19 cellular contexts compared by ENCODE assay signal in genomic region chr7:152663926-152664325, GRCh38. TPM values are rescaled to one million over a fixed set of nuclear protein-coding genes. Genes with fewer than 3 reads are reported as not detected.
DNase-seq lines count a peak whose midpoint lies in the region; ATAC-seq, FAIRE-seq and TF ChIP-seq lines count a peak whose summit lies in the region.
"Had no signal": no experiment of that assay in that cellular context is flagged by ENCODE, and none has a peak within 500 bp of the region (broad histone marks: within the 10 kb centered on the region; RNA-seq: fewer than 3 reads in every experiment).

No MANE protein-coding gene starts in this region.

- DNase-seq in Panc1 (ENCODE audit: low read depth, low spot score) (no peak), glomerular endothelial cell (ENCODE audit: extremely low read depth, low read depth, low spot score) (peak; percentile 29), lower lobe of right lung (no peak), small intestine (peak; percentile 14), mesenchymal stem cell (no peak), DMS53 treated with DMSO at 0.1 percent for 48 hours (lab: John Stamatoyannopoulos, UW; ENCODE audit: unreplicated experiment) (no peak), NCI-H69 (lab: John Stamatoyannopoulos, UW) (no peak)
- DNase-seq: BE2C; CD4-positive, CD25-positive, alpha-beta regulatory T cell; DMS153; GF-D8; GM23248; IMR-90; NCI-H1417 treated with DMSO at 0.1 percent for 48 hours; NCI-H1930; NCI-H524 treated with DMSO at 0.1 percent for 48 hours; PC-3; SJCRH30 had no signal

- in situ Hi-C loops in Panc1 (cut with HindIII; ENCODE audit: low pct_unique_long_range_greater_than_20kb, low sequenced_read_pairs), result no loop called here

- H3K23ac ChIP-seq in mesenchymal stem cell (ENCODE audit: low read length in 2 of 2), result no peak overlapping the region

- intact Hi-C loops in Panc1 (cut with micrococcal nuclease; ENCODE audit: unreplicated experiment) (no loop called here), lower lobe of right lung (cut with DNase I) (no loop called here)

- peak; percentile 38; the same call in 1 of the 2 replicates for ATAC-seq in Panc1
- peak in 1 of 2 donors; percentile 31 for ATAC-seq in lower lobe of right lung
- ATAC-seq: PC-3 had no signal

- POLR2A ChIA-PET in Panc1 (lab: Charles Lee), result no interaction called here

- no TSS peak for BruUV-seq in Panc1 (replicated peaks; lab: Mats Ljungman, UMichigan)

- no peak overlapping the region for H4K8ac ChIP-seq in mesenchymal stem cell (ENCODE audit: low read length)

- no peak overlapping the region for H2BK5ac ChIP-seq in mesenchymal stem cell (ENCODE audit: low read depth, low read length, poor library complexity, severe bottlenecking)

- no peak overlapping the region for H2BK12ac ChIP-seq in mesenchymal stem cell (ENCODE audit: low read length in 2 of 2)

- no peak for FAIRE-seq in small intestine (lab: Jason Lieb, UNC)
- FAIRE-seq: A204.1 had no signal

- H4K91ac ChIP-seq in mesenchymal stem cell (ENCODE audit: low read length), result no peak overlapping the region

- H3K9ac ChIP-seq in mesenchymal stem cell (ENCODE audit: low read length), result no peak overlapping the region
- H3K9ac ChIP-seq: GM23248 had no signal

- H3K79me1 ChIP-seq in mesenchymal stem cell (replicated peaks; ENCODE audit: low read length, poor library complexity, severe bottlenecking), result peaks cover 13% of the 10 kb centered on the region

- no peak overlapping the region for H3K4me2 ChIP-seq in mesenchymal stem cell (ENCODE audit: low read length, poor library complexity, severe bottlenecking)

- no peak overlapping the region for H2BK120ac ChIP-seq in mesenchymal stem cell (ENCODE audit: low read depth, low read length)

- no peak overlapping the region for H2AFZ ChIP-seq in mesenchymal stem cell (ENCODE audit: low read depth, low read length)
- H2AFZ ChIP-seq: GM23248 had no signal

- TF ChIP-seq CTCF in Panc1 (IDR thresholded peaks at IDR 0.05), result no peak
- TF ChIP-seq CTCF in lower lobe of right lung (IDR thresholded peaks at IDR 0.05), result no peak

- H3K4ac ChIP-seq in mesenchymal stem cell (ENCODE audit: low read depth in 1 of 2, low read length in 2 of 2), result no peak overlapping the region

- no peak overlapping the region for H2BK15ac ChIP-seq in mesenchymal stem cell (ENCODE audit: low read depth, poor library complexity, severe bottlenecking)

- peaks cover 2% of the 10 kb centered on the region for H3K36me3 ChIP-seq in Panc1 (ENCODE audit: control insufficient read depth, insufficient read depth, low read length)
- no peaks in the 10 kb centered on the region for H3K36me3 ChIP-seq in lower lobe of right lung
- H3K36me3 ChIP-seq in small intestine (ENCODE audit: control insufficient read depth in 2 of 2, insufficient read depth in 2 of 2, low read length in 2 of 2), result no peaks in the 10 kb centered on the region
- peaks cover 0 to 3% of the 10 kb centered on the region in 2 experiments for H3K36me3 ChIP-seq in mesenchymal stem cell (ENCODE audit: control insufficient read depth in 1 of 2, insufficient read depth in 2 of 2, low read depth in 1 of 2, low read length in 2 of 2)

- H3K4me3 ChIP-seq in Panc1 (ENCODE audit: low read depth in 2 of 2, low read length in 2 of 2), result no peak overlapping the region
- no peak overlapping the region for H3K4me3 ChIP-seq in lower lobe of right lung
- H3K4me3 ChIP-seq in small intestine (ENCODE audit: low read depth in 1 of 2, low read length in 2 of 2), result no peak overlapping the region
- no peak overlapping the region for H3K4me3 ChIP-seq in mesenchymal stem cell (ENCODE audit: insufficient read depth in 1 of 2, low read depth in 1 of 2, low read length in 2 of 2)
- H3K4me3 ChIP-seq: GM23248, SJCRH30 had no signal

- no peak overlapping the region for H3K14ac ChIP-seq in mesenchymal stem cell (ENCODE audit: low read length in 2 of 2)

- CTCF ChIA-PET in Panc1 (lab: Charles Lee), result no interaction called here

- 82 to 95% (median 89%) methylated on average over 2 of the region's 2 CpGs for WGBS in small intestine, 3 donors
- WGBS in mesenchymal stem cell, result 86% methylated on average over 2 of the region's 2 CpGs

- H3K9me3 ChIP-seq in Panc1 (ENCODE audit: control insufficient read depth, insufficient read depth, low read depth, low read length), result no peaks in the 10 kb centered on the region
- H3K9me3 ChIP-seq in lower lobe of right lung, result no peaks in the 10 kb centered on the region
- no peaks in the 10 kb centered on the region for H3K9me3 ChIP-seq in small intestine (ENCODE audit: control insufficient read depth, low read depth)
- no peaks in the 10 kb centered on the region for H3K9me3 ChIP-seq in mesenchymal stem cell (ENCODE audit: control insufficient read depth, low read length)
- H3K9me3 ChIP-seq: BE2C, SJCRH30 had no signal

- H3K4me1 ChIP-seq in Panc1 (ENCODE audit: control insufficient read depth, insufficient read depth, low read length), result no peaks in the 10 kb centered on the region
- peaks cover 7% of the 10 kb centered on the region for H3K4me1 ChIP-seq in lower lobe of right lung
- no peaks in the 10 kb centered on the region for H3K4me1 ChIP-seq in small intestine (ENCODE audit: control insufficient read depth in 2 of 2, insufficient read depth in 1 of 2, low read depth in 1 of 2, low read length in 1 of 2)
- peaks cover 2% of the 10 kb centered on the region for H3K4me1 ChIP-seq in mesenchymal stem cell (ENCODE audit: control insufficient read depth, insufficient read depth, low read depth, low read length)
- H3K4me1 ChIP-seq: BE2C, SJCRH30 had no signal

- no peak overlapping the region for H3K18ac ChIP-seq in mesenchymal stem cell (ENCODE audit: low read depth in 1 of 2, low read length in 2 of 2)

- no peaks in the 10 kb centered on the region for H3K27me3 ChIP-seq in Panc1 (ENCODE audit: control insufficient read depth, insufficient read depth, low read length)
- no peaks in the 10 kb centered on the region for H3K27me3 ChIP-seq in lower lobe of right lung (ENCODE audit: low read depth)
- no peaks in the 10 kb centered on the region for H3K27me3 ChIP-seq in small intestine (ENCODE audit: control insufficient read depth in 2 of 2, insufficient read depth in 2 of 2, low read length in 2 of 2)
- H3K27me3 ChIP-seq in mesenchymal stem cell (ENCODE audit: control insufficient read depth in 1 of 2, insufficient read depth in 1 of 2, low read length in 2 of 2), result no peaks in the 10 kb centered on the region
- H3K27me3 ChIP-seq: BE2C, SJCRH30 had no signal

- H3K27ac ChIP-seq in Panc1 (ENCODE audit: low read length), result no peak overlapping the region
- H3K27ac ChIP-seq in lower lobe of right lung, result peak overlapping the region; percentile 26
- H3K27ac ChIP-seq in small intestine (ENCODE audit: low read depth in 1 of 2, low read length in 1 of 2), result no peak overlapping the region
- no peak overlapping the region for H3K27ac ChIP-seq in mesenchymal stem cell (ENCODE audit: low read length, poor library complexity, severe bottlenecking)
- H3K27ac ChIP-seq: GM23248, SJCRH30 had no signal

- H2AK5ac ChIP-seq in mesenchymal stem cell (ENCODE audit: low read length, severe bottlenecking), result no peak overlapping the region

RNA-seq across cellular contexts. Expression of gene XRCC2, which starts 12.0 kb away (rescaled TPM):
- 10.3 TPM for total RNA-seq in Panc1 (2021; ENCODE audit: unreplicated experiment)
- polyA plus RNA-seq in Panc1 (2012; ENCODE audit: insufficient read length), result 2.4 TPM
- 1.9 and 4.6 TPM in 2 replicates for total RNA-seq in glomerular endothelial cell
- total RNA-seq in lower lobe of right lung, result 0.86 TPM
- 1 to 10 TPM in 1 of 3 donors, not detected in 2; 1.9 TPM for polyA plus RNA-seq in small intestine
- 1.2 TPM for polyA plus RNA-seq in mesenchymal stem cell (2013, experiment 1 of 2)
- 1.3 TPM for polyA plus RNA-seq in mesenchymal stem cell (2013, experiment 2 of 2)

Comparison
In these comparisons a context has a peak if more than half of its experiments do, and no peak if none do; other contexts are left out.
1. DNase-seq: peak in glomerular endothelial cell (single experiment) and small intestine (single experiment); none in Panc1 (single experiment), lower lobe of right lung (single experiment), mesenchymal stem cell (single experiment), DMS53 treated with DMSO at 0.1 percent for 48 hours (single experiment) and NCI-H69 (single experiment).